In the genomic region with DNA sequence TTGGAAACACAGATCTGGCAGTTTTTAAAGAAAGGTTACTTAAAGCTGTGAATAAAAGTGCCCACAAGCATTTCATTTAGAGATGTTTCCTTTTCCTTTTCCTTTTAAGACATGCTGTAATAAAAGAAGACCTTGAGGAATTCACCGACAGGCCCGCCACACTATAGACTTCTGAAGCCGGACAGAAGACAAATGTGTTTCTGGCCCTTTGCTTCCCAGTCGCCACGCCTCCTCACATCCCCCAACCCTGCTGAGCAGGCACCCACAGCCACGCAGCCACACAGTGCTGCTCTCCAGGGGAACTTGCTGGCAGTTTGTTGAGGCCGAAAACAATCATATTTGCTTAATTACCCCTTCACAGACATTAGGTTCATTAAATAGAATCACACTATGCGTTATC, we compare ENCODE assay signal across 9 cellular contexts.
"Had no signal": no experiment of that assay in that cellular context is flagged by ENCODE, and none has a peak within 500 bp of the region (broad histone marks: within the 10 kb centered on the region; RNA-seq: fewer than 3 reads in every experiment).

No MANE protein-coding gene starts in this region.

- H3K9me3 ChIP-seq: tibial nerve, vagina had no signal

- H3K27me3 ChIP-seq: tibial nerve, vagina had no signal

- DNase-seq: activated CD8-positive, alpha-beta memory T cell treated with anti-CD3 and anti-CD28 coated beads, Interleukin-2, amount 10 ng/mL, durations not matched to agents 7 days and 5 days; activated effector memory CD4-positive, alpha-beta T cell treated with Interleukin-2 at 50 U/mL for 16 hours; activated T-cell treated with anti-CD3 and anti-CD28 coated beads, Interleukin-2, amount 50 U/mL, for 24 hours; effector CD4-positive, alpha-beta T cell; hippocampal formation; left cardiac atrium; mammary epithelial cell had no signal

- H3K4me3 ChIP-seq: tibial nerve, vagina had no signal

- H3K36me3 ChIP-seq: tibial nerve, vagina had no signal

- H3K27ac ChIP-seq: tibial nerve, vagina had no signal
